ENCODE assay signal across 1 cellular context in the genomic region with DNA sequence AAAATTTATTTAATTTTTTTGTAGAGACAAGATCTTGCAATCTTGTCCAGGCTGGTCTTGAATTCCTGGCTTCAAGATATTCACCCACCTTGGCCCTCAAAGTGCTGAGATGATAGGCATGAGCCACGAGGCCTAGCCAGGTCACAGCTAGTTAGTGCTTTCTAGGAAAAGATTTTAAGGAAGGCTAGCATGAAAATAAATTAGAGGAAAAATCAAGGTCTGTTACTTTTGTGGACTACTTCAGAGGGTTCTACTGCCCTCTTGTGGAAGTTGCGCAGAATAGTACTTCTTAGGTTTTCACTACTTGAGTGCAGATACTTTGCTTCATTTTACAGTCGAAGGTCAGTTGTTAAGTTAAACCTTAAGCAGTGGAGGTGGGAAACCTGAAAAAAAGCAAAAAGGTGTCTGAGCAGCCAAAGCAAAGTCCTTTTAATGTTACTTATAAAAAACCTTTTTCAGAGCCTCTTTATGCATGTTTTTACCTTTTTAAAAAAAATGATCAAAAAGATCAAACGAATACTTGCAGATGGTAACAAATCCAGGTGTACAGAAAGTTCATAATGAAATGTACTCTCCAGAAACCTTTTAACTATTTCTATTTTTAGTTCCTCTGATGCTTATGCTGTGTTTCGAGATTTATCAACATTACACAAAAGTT.
TF ChIP-seq lines count a peak whose summit lies in the region.

No MANE protein-coding gene starts in this region.

TF ChIP-seq in HepG2, 621 proteins besides CTCF, POLR2A, EP300 and RAD21:
- peak; percentile 62 for TF ChIP-seq BCL6 (CRISPR knock-in tag; IDR thresholded peaks at IDR 0.05)
- peak; percentile 66 for TF ChIP-seq STAG1 (CRISPR knock-in tag; IDR thresholded peaks at IDR 0.05)
